ENCODE assay signal across 9 cellular contexts in genomic region chr7:47326220-47326619, GRCh38.
DNase-seq lines count a peak whose midpoint lies in the region; ATAC-seq and TF ChIP-seq lines count a peak whose summit lies in the region.
"Had no signal": no experiment of that assay in that cellular context is flagged by ENCODE, and none has a peak within 500 bp of the region (broad histone marks: within the 10 kb centered on the region; RNA-seq: fewer than 3 reads in every experiment).

No MANE protein-coding gene starts in this region.

- H3K56ac ChIP-seq in IMR-90 (ENCODE audit: extremely low read depth, insufficient read depth, low read length): no peak overlapping the region

- no peak overlapping the region for H3K9ac ChIP-seq in IMR-90 (ENCODE audit: low read depth, low read length)

- H4K8ac ChIP-seq in IMR-90 (ENCODE audit: low read depth in 2 of 2, low read length in 2 of 2): 0 out of 4 replicates have a peak overlapping the region, but pooled peaks of 1 of the 2 experiments have one; percentile 42

- no peak overlapping the region for H4K91ac ChIP-seq in IMR-90 (ENCODE audit: insufficient read depth, low read depth, low read length)

- H3K4me1 Mint-ChIP-seq in mesothelial cell of epicardium: peaks cover 34% of the 10 kb centered on the region

- H3K4ac ChIP-seq in IMR-90 (ENCODE audit: low read depth, low read length): peak overlapping the region; percentile 94; the same call in 1 of the 2 replicates

- H3K27me3 ChIP-seq in IMR-90 (ENCODE audit: control insufficient read depth, insufficient read depth, low read length): no peaks in the 10 kb centered on the region

- no peak overlapping the region; the same call in 1 of the 2 replicates for H3K14ac ChIP-seq in IMR-90 (replicated peaks; ENCODE audit: low read depth, low read length)

- peak; percentile 57 for ATAC-seq in IMR-90 (ENCODE audit: low read depth)
- no peak for ATAC-seq in HG03521 (IDR thresholded peaks at IDR 0.05; ENCODE audit: unreplicated experiment)

- peaks cover 36% of the 10 kb centered on the region for H4K20me1 ChIP-seq in IMR-90 (ENCODE audit: insufficient read depth, low read length)

- H2AFZ ChIP-seq in IMR-90 (replicated peaks; ENCODE audit: low read length, poor library complexity): no peak overlapping the region

- H3K9me3 ChIP-seq in IMR-90 (ENCODE audit: control insufficient read depth, insufficient read depth, low read length): no peaks in the 10 kb centered on the region

- H3K9me3 Mint-ChIP-seq in mesothelial cell of epicardium: no peaks in the 10 kb centered on the region

- no peak for TF ChIP-seq POLR2A in IMR-90 (IDR thresholded peaks at IDR 0.05; ENCODE audit: low read depth, low read length)

- peak overlapping the region; percentile 22 for H2AK9ac ChIP-seq in IMR-90 (replicated peaks; ENCODE audit: low read depth, low read length, poor library complexity)

- H3K27ac Mint-ChIP-seq in mesothelial cell of epicardium: peak overlapping the region; percentile 72

- peaks cover 28 to 84% of the 10 kb centered on the region in 2 experiments for H3K79me1 ChIP-seq in IMR-90 (ENCODE audit: low read depth in 1 of 2, low read length in 2 of 2)

- H3K36me3 ChIP-seq in IMR-90 (ENCODE audit: control insufficient read depth, insufficient read depth, low read length): peaks cover 15% of the 10 kb centered on the region

- no peak overlapping the region for H2BK20ac ChIP-seq in IMR-90 (ENCODE audit: low read depth, low read length)

- peak overlapping the region; percentile 23; the same call in 1 of the 2 replicates for H3K4me2 ChIP-seq in IMR-90 (ENCODE audit: low read depth, low read length)

- peak; percentile 29; the same call in 1 of the 2 replicates for TF ChIP-seq RAD21 in IMR-90 (IDR thresholded peaks at IDR 0.05; ENCODE audit: low read length)

- H3K23ac ChIP-seq in IMR-90 (ENCODE audit: low read depth, low read length): peak overlapping the region; percentile 89; the same call in 1 of the 2 replicates

- peaks cover 43% of the 10 kb centered on the region for H3K9me1 ChIP-seq in IMR-90 (ENCODE audit: insufficient read depth, low read length)

- peaks cover 39% of the 10 kb centered on the region for H3K4me1 ChIP-seq in IMR-90 (ENCODE audit: control insufficient read depth, insufficient read depth, low read length)

- peak overlapping the region; percentile 53 for H2BK120ac ChIP-seq in IMR-90 (ENCODE audit: low read depth, low read length)

- H3K18ac ChIP-seq in IMR-90 (ENCODE audit: low read depth, low read length): no peak overlapping the region

- peak; percentile 48 for TF ChIP-seq CTCF in AG09309 (IDR thresholded peaks at IDR 0.05; ENCODE audit: control insufficient read depth, insufficient read depth, low read depth, low read length, missing control alignments)
- peak; percentile 44 for TF ChIP-seq CTCF in IMR-90 (conservative IDR thresholded peaks at IDR 0.05; ENCODE audit: low read depth, low read length)
- no peak for TF ChIP-seq CTCF in mesothelial cell of epicardium (IDR thresholded peaks at IDR 0.05; ENCODE audit: unreplicated experiment)

- H3K27me3 Mint-ChIP-seq in mesothelial cell of epicardium (ENCODE audit: low read depth): no peaks in the 10 kb centered on the region

- intact Hi-C loops in IMR-90 (cut with micrococcal nuclease): loop anchor here (5.0 kb wide), 1 partner anchor 36 kb away; no protein-coding TSS in a partner anchor

- CTCF ChIA-PET in IMR-90 (lab: Yijun Ruan, JAX) (interaction anchor here (0.8 to 1.0 kb wide), 3 partner anchors 10 to 19 kb away, joined by 3 to 7 read pairs (median 3); no protein-coding TSS in a partner anchor), HEK293T (lab: Yijun Ruan, JAX) (interaction anchor here (0.8 to 0.9 kb wide), 2 partner anchors 14 to 110 kb away, joined by 3 read pairs; no protein-coding TSS in a partner anchor)

- H4K5ac ChIP-seq in IMR-90 (ENCODE audit: low read depth, low read length): no peak overlapping the region

- H3K4me3 Mint-ChIP-seq in mesothelial cell of epicardium: no peak overlapping the region

- H3K4me3 ChIP-seq in AG09309 (ENCODE audit: control insufficient read depth, low read depth, low read length) (no peak overlapping the region), IMR-90 (ENCODE audit: insufficient read depth, low read depth, low read length) (no peak overlapping the region)

- DNase-seq in AG09309 (ENCODE audit: low read depth): peak; percentile 28
- DNase-seq in IMR-90: peak; percentile 90
- DNase-seq in dermis blood vessel endothelial cell: peak; percentile 54
- no peak for DNase-seq in mesothelial cell of epicardium (ENCODE audit: low spot score in 2 of 2, unreplicated experiment in 2 of 2)
- no peak for DNase-seq in NCI-H146 (lab: John Stamatoyannopoulos, UW)
- DNase-seq in NCI-H510A (lab: John Stamatoyannopoulos, UW): no peak
- no peak for DNase-seq in HEK293T (ENCODE audit: extremely low spot score)
- DNase-seq: effector CD8-positive, alpha-beta T cell had no signal

- in situ Hi-C loops in IMR-90 (cut with MboI; ENCODE audit: low sequenced_read_pairs): no loop called here

- BruUV-seq in IMR-90 (replicated peaks; lab: Mats Ljungman, UMichigan): no TSS peak

- peak overlapping the region; percentile 74 for H2BK5ac ChIP-seq in IMR-90 (ENCODE audit: low read depth, low read length, poor library complexity, severe bottlenecking)

- H3K27ac ChIP-seq in IMR-90 (ENCODE audit: insufficient read depth, low read length): peak overlapping the region; percentile 42; the same call in 1 of the 2 replicates

- WGBS in IMR-90 (ENCODE audit: extremely low coverage in 2 of 2, insufficient read length in 1 of 2), 2 experiments: no CpG with 5 or more reads among the region's 2 CpGs

- dilution Hi-C loops in IMR-90 (cut with HindIII; ENCODE audit: low sequenced_read_pairs, unreplicated experiment): no loop called here

- POLR2A ChIA-PET in IMR-90 (lab: Charles Lee; ENCODE audit: unreplicated experiment) (no interaction called here), HEK293T (lab: Yijun Ruan, JAX) (no interaction called here)

- H3K36me3 Mint-ChIP-seq in mesothelial cell of epicardium: peaks cover 25% of the 10 kb centered on the region

- H2BK15ac ChIP-seq in IMR-90 (ENCODE audit: low read depth, low read length): no peak overlapping the region

- 0 out of 2 replicates have a peak overlapping the region, but pooled peaks have one; percentile 25 for H2AK5ac ChIP-seq in IMR-90 (ENCODE audit: low read depth, low read length)

TF ChIP-seq in IMR-90, 13 proteins besides CTCF, POLR2A, EP300 and RAD21 (continues in another document):
- TF ChIP-seq RCOR1 (IDR thresholded peaks at IDR 0.05; ENCODE audit: insufficient replicate concordance, low read length): no peak
- no peak for TF ChIP-seq USF2 (IDR thresholded peaks at IDR 0.05; ENCODE audit: low read depth, low read length)
- TF ChIP-seq RFX5 (IDR thresholded peaks at IDR 0.05; ENCODE audit: low read depth, low read length): no peak
- TF ChIP-seq NFE2L2 (IDR thresholded peaks at IDR 0.05; ENCODE audit: low read depth, low read length): no peak
- peak; percentile 26; the same call in 1 of the 2 replicates for TF ChIP-seq FOS (IDR thresholded peaks at IDR 0.05; ENCODE audit: low read depth, low read length)
- no peak for TF ChIP-seq SMC3 (IDR thresholded peaks at IDR 0.05; ENCODE audit: low read depth, low read length)
- no peak for TF ChIP-seq CHD1 (IDR thresholded peaks at IDR 0.05; ENCODE audit: low read depth, low read length)
- no peak for TF ChIP-seq MXI1 (IDR thresholded peaks at IDR 0.05; ENCODE audit: borderline replicate concordance, low read depth, low read length)
- no peak for TF ChIP-seq BHLHE40 (IDR thresholded peaks at IDR 0.05; ENCODE audit: low read depth, low read length)
- no peak for TF ChIP-seq MAFK (IDR thresholded peaks at IDR 0.05; ENCODE audit: low read depth, low read length)
- peak; percentile 53 for TF ChIP-seq CEBPB (IDR thresholded peaks at IDR 0.05; ENCODE audit: low read depth, low read length)

TF ChIP-seq in HEK293T, 16 proteins besides CTCF, POLR2A, EP300 and RAD21:
- TF ChIP-seq FOXA1 (IDR thresholded peaks at IDR 0.05): no peak
- no peak for TF ChIP-seq SP1 (IDR thresholded peaks at IDR 0.05)
- no peak for TF ChIP-seq FOXK2 (IDR thresholded peaks at IDR 0.05)
- no peak for TF ChIP-seq ARNT (IDR thresholded peaks at IDR 0.05)
- TF ChIP-seq FOXM1 (IDR thresholded peaks at IDR 0.05; ENCODE audit: borderline replicate concordance): no peak
- no peak for TF ChIP-seq LEF1 (IDR thresholded peaks at IDR 0.05; ENCODE audit: borderline replicate concordance)
- no peak for TF ChIP-seq L3MBTL2 (conservative IDR thresholded peaks at IDR 0.05)
- TF ChIP-seq HDGF (IDR thresholded peaks at IDR 0.05; ENCODE audit: borderline replicate concordance): no peak
- TF ChIP-seq ELF4 (IDR thresholded peaks at IDR 0.05): no peak
- TF ChIP-seq ZNF384 (IDR thresholded peaks at IDR 0.05): no peak
- no peak for TF ChIP-seq TARDBP (IDR thresholded peaks at IDR 0.05)
- TF ChIP-seq PKNOX1 (IDR thresholded peaks at IDR 0.05): no peak
- no peak for TF ChIP-seq CTBP1 (IDR thresholded peaks at IDR 0.05; ENCODE audit: borderline replicate concordance)
- TF ChIP-seq BHLHE40 (IDR thresholded peaks at IDR 0.05; ENCODE audit: borderline replicate concordance): no peak
- no peak for TF ChIP-seq NFRKB (IDR thresholded peaks at IDR 0.05)
- no peak for TF ChIP-seq SUZ12 (IDR thresholded peaks at IDR 0.05)

Comparison
In these comparisons a context has a peak if more than half of its experiments do, and no peak if none do; other contexts are left out.
1. DNase-seq: peak in AG09309 (single experiment), IMR-90 (single experiment) and dermis blood vessel endothelial cell (single experiment); none in mesothelial cell of epicardium (0 of 2), NCI-H146 (single experiment), NCI-H510A (single experiment) and HEK293T (single experiment).